Comparison of ENCODE assay signal across 14 cellular contexts in genomic region chr4:102758241-102758871, GRCh38. TPM values are rescaled to one million over a fixed set of nuclear protein-coding genes. Genes with fewer than 3 reads are reported as not detected.
DNase-seq lines count a peak whose midpoint lies in the region; TF ChIP-seq lines count a peak whose summit lies in the region.
"Had no signal": no experiment of that assay in that cellular context is flagged by ENCODE, and none has a peak within 500 bp of the region (broad histone marks: within the 10 kb centered on the region; RNA-seq: fewer than 3 reads in every experiment).

No MANE protein-coding gene starts in this region.

- no peaks in the 10 kb centered on the region for H3K36me3 ChIP-seq in CD4-positive, alpha-beta memory T cell (ENCODE audit: insufficient read depth, low read length)
- H3K36me3 ChIP-seq in CD8-positive, alpha-beta memory T cell (ENCODE audit: insufficient read depth, low read length), result no peaks in the 10 kb centered on the region
- H3K36me3 ChIP-seq in sigmoid colon, result no peaks in the 10 kb centered on the region
- H3K36me3 ChIP-seq: esophagus muscularis mucosa had no signal

- peaks cover 0 to 2% (median 0%) of the 10 kb centered on the region in 8 donors for H3K9me3 Mint-ChIP-seq in CD4-positive, alpha-beta memory T cell
- no peaks in the 10 kb centered on the region for H3K9me3 Mint-ChIP-seq in mesothelial cell of epicardium
- peaks cover 0 to 2% (median 0%) of the 10 kb centered on the region in 5 donors for H3K9me3 Mint-ChIP-seq in CD8-positive, alpha-beta memory T cell

- TF ChIP-seq POLR2A in sigmoid colon (IDR thresholded peaks at IDR 0.05), result no peak

- intact Hi-C loops in CD4-positive, alpha-beta memory T cell (cut with micrococcal nuclease), result no loop called here
- intact Hi-C loops in sigmoid colon (cut with DNase I), result no loop called here

- no peak overlapping the region for H3K4me3 ChIP-seq in CD4-positive, alpha-beta memory T cell (ENCODE audit: low read length in 2 of 2)
- H3K4me3 ChIP-seq in CD8-positive, alpha-beta memory T cell (ENCODE audit: low read length), result no peak overlapping the region
- H3K4me3 ChIP-seq in sigmoid colon, result no peak overlapping the region
- H3K4me3 ChIP-seq: esophagus muscularis mucosa had no signal

- H3K36me3 Mint-ChIP-seq in CD4-positive, alpha-beta memory T cell, result peaks cover 7 to 17% of the 10 kb centered on the region in 2 donors
- peaks cover 5% of the 10 kb centered on the region for H3K36me3 Mint-ChIP-seq in mesothelial cell of epicardium
- peaks cover 0 to 10% (median 7%) of the 10 kb centered on the region in 3 donors for H3K36me3 Mint-ChIP-seq in CD8-positive, alpha-beta memory T cell

- CTCF ChIA-PET in CD4-positive, alpha-beta memory T cell (lab: Charles Lee; ENCODE audit: partially characterized antibody), result no interaction called here
- CTCF ChIA-PET in CD8-positive, alpha-beta memory T cell (lab: Charles Lee), result interaction anchor here (0.6 kb wide), 1 partner anchor 69 kb away, joined by 3 read pairs; the partner anchor contains the start of gene UBE2D3

- peaks cover 24 to 52% (median 36%) of the 10 kb centered on the region in 4 donors for H3K4me1 Mint-ChIP-seq in CD4-positive, alpha-beta memory T cell
- H3K4me1 Mint-ChIP-seq in mesothelial cell of epicardium, result peaks cover 36% of the 10 kb centered on the region
- peaks cover 34 to 58% (median 56%) of the 10 kb centered on the region in 3 donors for H3K4me1 Mint-ChIP-seq in CD8-positive, alpha-beta memory T cell

- peak overlapping the region in 1 of 8 donors; percentile 47 for H3K4me3 Mint-ChIP-seq in CD4-positive, alpha-beta memory T cell
- no peak overlapping the region for H3K4me3 Mint-ChIP-seq in mesothelial cell of epicardium
- H3K4me3 Mint-ChIP-seq in CD8-positive, alpha-beta memory T cell, result peak overlapping the region in 1 of 7 donors; percentile 46
- H3K4me3 Mint-ChIP-seq: activated CD4-positive, alpha-beta memory T cell treated with anti-CD3 and anti-CD28 coated beads for 36 hours had no signal

- H3K27ac ChIP-seq in 22Rv1 (peak overlapping the region; percentile 67), sigmoid colon (no peak overlapping the region)
- H3K27ac ChIP-seq in CD4-positive, alpha-beta memory T cell (ENCODE audit: low read depth, low read length), result no peak overlapping the region
- no peak overlapping the region for H3K27ac ChIP-seq in CD8-positive, alpha-beta memory T cell (ENCODE audit: low read depth, low read length)
- H3K27ac ChIP-seq: esophagus muscularis mucosa had no signal

- DNase-seq in CD4-positive, alpha-beta memory T cell, result no peak
- peak; percentile 33 for DNase-seq in NCI-H2029 treated with DMSO at 0.1 percent for 48 hours (lab: John Stamatoyannopoulos, UW)
- DNase-seq in mesothelial cell of epicardium (ENCODE audit: low spot score in 2 of 2, unreplicated experiment in 2 of 2), result no peak
- no peak for DNase-seq in SHP77 (lab: John Stamatoyannopoulos, UW)
- no peak for DNase-seq in CD8-positive, alpha-beta memory T cell
- no peak for DNase-seq in stimulated activated CD4-positive, alpha-beta T cell treated with anti-CD3 and anti-CD28 coated beads, Interleukin-2, amount 100 ng/mL, for 48 hours
- DNase-seq in sigmoid colon, result no peak
- DNase-seq: activated CD4-positive, alpha-beta memory T cell treated with anti-CD3 and anti-CD28 coated beads for 36 hours; activated T-cell treated with anti-CD3 and anti-CD28 coated beads, Interleukin-2, amount 50 U/mL, for 48 hours; NCI-H1048; substantia nigra had no signal

- 91 to 94% methylated on average over 10 of the region's 10 CpGs for WGBS in sigmoid colon, 2 donors

- H3K27me3 Mint-ChIP-seq in CD4-positive, alpha-beta memory T cell, result no peaks in the 10 kb centered on the region
- H3K27me3 Mint-ChIP-seq in mesothelial cell of epicardium (ENCODE audit: low read depth), result no peaks in the 10 kb centered on the region
- H3K27me3 Mint-ChIP-seq in CD8-positive, alpha-beta memory T cell, result no peaks in the 10 kb centered on the region
- H3K27me3 Mint-ChIP-seq: activated CD4-positive, alpha-beta memory T cell treated with anti-CD3 and anti-CD28 coated beads for 36 hours had no signal

- H3K4me1 ChIP-seq in CD4-positive, alpha-beta memory T cell (ENCODE audit: insufficient read depth, low read length), result peaks cover 18% of the 10 kb centered on the region
- H3K4me1 ChIP-seq in CD8-positive, alpha-beta memory T cell (ENCODE audit: insufficient read depth, low read length), result peaks cover 19% of the 10 kb centered on the region
- peaks cover 0 to 17% (median 10%) of the 10 kb centered on the region in 4 donors for H3K4me1 ChIP-seq in sigmoid colon

- TF ChIP-seq EP300 in sigmoid colon (IDR thresholded peaks at IDR 0.05), result no peak

- POLR2A ChIA-PET in CD4-positive, alpha-beta memory T cell (lab: Charles Lee; ENCODE audit: partially characterized antibody), result no interaction called here
- POLR2A ChIA-PET in CD8-positive, alpha-beta memory T cell (lab: Charles Lee), result interaction anchor here (0.7 kb wide), 1 partner anchor 67 kb away, joined by 5 read pairs; no protein-coding TSS in a partner anchor

- no peaks in the 10 kb centered on the region for H3K9me3 ChIP-seq in CD4-positive, alpha-beta memory T cell (ENCODE audit: control insufficient read depth in 1 of 2, low read length in 2 of 2)
- H3K9me3 ChIP-seq in CD8-positive, alpha-beta memory T cell (ENCODE audit: low read length), result no peaks in the 10 kb centered on the region
- H3K9me3 ChIP-seq in sigmoid colon, result no peaks in the 10 kb centered on the region
- H3K9me3 ChIP-seq: esophagus muscularis mucosa had no signal

- no peaks in the 10 kb centered on the region for H3K27me3 ChIP-seq in CD4-positive, alpha-beta memory T cell (ENCODE audit: insufficient read depth, low read length)
- H3K27me3 ChIP-seq in CD8-positive, alpha-beta memory T cell (ENCODE audit: insufficient read depth, low read length, poor library complexity, severe bottlenecking), result no peaks in the 10 kb centered on the region
- H3K27me3 ChIP-seq in sigmoid colon, result no peaks in the 10 kb centered on the region
- H3K27me3 ChIP-seq: esophagus muscularis mucosa had no signal

- peak overlapping the region in 4 of 7 donors; percentile 13 to 81 (median 36) for H3K27ac Mint-ChIP-seq in CD4-positive, alpha-beta memory T cell
- peak overlapping the region; percentile 35 for H3K27ac Mint-ChIP-seq in mesothelial cell of epicardium
- peak overlapping the region in 2 of 8 donors; percentile 48 to 57 for H3K27ac Mint-ChIP-seq in CD8-positive, alpha-beta memory T cell
- H3K27ac Mint-ChIP-seq: activated CD4-positive, alpha-beta memory T cell treated with anti-CD3 and anti-CD28 coated beads for 36 hours; brain had no signal

- TF ChIP-seq CTCF in 22Rv1 (IDR thresholded peaks at IDR 0.05), result no peak
- TF ChIP-seq CTCF in mesothelial cell of epicardium (IDR thresholded peaks at IDR 0.05; ENCODE audit: unreplicated experiment), result no peak
- TF ChIP-seq CTCF in sigmoid colon (IDR thresholded peaks at IDR 0.05), result no peak

RNA-seq across cellular contexts. Expression of gene MANBA, which starts 2.4 kb away (rescaled TPM):
- 10 to 100 TPM; 30.0 to 33.2 TPM for total RNA-seq in CD4-positive, alpha-beta memory T cell
- polyA plus RNA-seq in CD4-positive, alpha-beta memory T cell, result 10 to 100 TPM; 13.5 to 22.5 TPM
- total RNA-seq in mesothelial cell of epicardium, result 39.2 to 40.2 TPM (median 39.6 TPM) in 3 replicates
- 1 to 10 TPM; 9.1 to 9.5 TPM for total RNA-seq in CD8-positive, alpha-beta memory T cell
- 16.5 TPM for polyA plus RNA-seq in CD8-positive, alpha-beta memory T cell
- 10 to 100 TPM; 25.3 to 47.4 (median 44.8) TPM for total RNA-seq in sigmoid colon
- 10 to 100 TPM in 1 of 3 donors, 1 to 10 TPM in 2; 8.4 to 13.7 (median 8.6) TPM for polyA plus RNA-seq in sigmoid colon
